ENCODE assay signal across 8 cellular contexts in the genomic region with DNA sequence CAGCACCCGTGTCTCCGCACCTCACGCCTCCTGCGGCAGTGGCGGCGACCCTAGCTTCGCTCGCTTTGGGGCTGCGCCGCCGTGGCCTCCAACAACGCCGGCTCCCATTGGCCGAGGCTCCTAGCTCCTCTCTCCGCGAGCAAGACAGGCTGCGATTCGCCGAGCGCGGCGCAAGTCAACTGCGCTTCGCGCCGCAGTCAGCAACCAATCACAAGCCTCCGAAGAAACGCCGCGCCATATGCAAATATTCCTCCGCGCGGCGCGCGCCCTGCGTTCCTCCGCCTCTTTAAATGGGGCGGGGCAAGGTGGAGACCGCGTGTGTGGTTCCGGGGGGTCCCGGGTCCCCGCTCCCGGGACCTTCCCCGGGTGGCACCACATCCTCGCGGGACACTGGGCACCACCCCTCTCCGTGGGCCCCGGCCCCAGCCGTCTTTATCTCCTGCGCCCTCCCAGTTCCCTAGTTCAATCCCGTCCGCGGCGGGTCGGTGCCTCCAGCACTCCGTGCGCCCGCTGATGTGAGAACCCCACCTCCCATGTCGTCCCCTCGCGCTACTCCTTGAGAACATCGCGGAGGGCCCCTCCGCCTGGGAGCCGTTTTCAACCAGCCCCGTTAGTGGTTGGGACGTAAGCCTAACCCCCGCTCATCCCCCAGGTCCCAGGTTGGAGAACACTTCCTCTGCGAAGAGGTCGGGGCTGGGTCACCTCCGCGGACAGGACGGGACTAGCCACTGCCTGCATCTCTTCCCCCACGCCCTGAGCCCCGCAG. TPM values are rescaled to one million over a fixed set of nuclear protein-coding genes. Genes with fewer than 3 reads are reported as not detected.
DNase-seq lines count a peak whose midpoint lies in the region; ATAC-seq and TF ChIP-seq lines count a peak whose summit lies in the region.

A gene with protein sequence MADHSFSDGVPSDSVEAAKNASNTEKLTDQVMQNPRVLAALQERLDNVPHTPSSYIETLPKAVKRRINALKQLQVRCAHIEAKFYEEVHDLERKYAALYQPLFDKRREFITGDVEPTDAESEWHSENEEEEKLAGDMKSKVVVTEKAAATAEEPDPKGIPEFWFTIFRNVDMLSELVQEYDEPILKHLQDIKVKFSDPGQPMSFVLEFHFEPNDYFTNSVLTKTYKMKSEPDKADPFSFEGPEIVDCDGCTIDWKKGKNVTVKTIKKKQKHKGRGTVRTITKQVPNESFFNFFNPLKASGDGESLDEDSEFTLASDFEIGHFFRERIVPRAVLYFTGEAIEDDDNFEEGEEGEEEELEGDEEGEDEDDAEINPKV (minus strand): TSS at position 96 of the 766 bp plus-strand sequence. CDS start 13,109 bp downstream, outside the sequence.

- H3K4me3 Mint-ChIP-seq in nephron progenitor cell, result peak within 1 kb of the TSS; percentile 98
- peak within 1 kb of the TSS; percentile 99 for H3K4me3 Mint-ChIP-seq in stimulated activated naive CD8-positive, alpha-beta T cell treated with anti-CD3 and anti-CD28 coated beads, Interleukin-15, amount 100 ng/mL, for 72 hours

- H3K4me3 ChIP-seq in H7 (ENCODE audit: insufficient read depth, low read depth, low read length) (peak within 1 kb of the TSS; percentile 86), fibroblast of the aortic adventitia (ENCODE audit: low read depth, low read length) (peak within 1 kb of the TSS; percentile 92)

- peak; percentile 87 for ATAC-seq in stimulated activated naive CD8-positive, alpha-beta T cell treated with anti-CD3 and anti-CD28 coated beads, Interleukin-15, amount 100 ng/mL, for 72 hours

- H3K27me3 ChIP-seq in H7 (ENCODE audit: control insufficient read depth, insufficient read depth, low read length), result no peaks in the 10 kb centered on the region

- H3K36me3 ChIP-seq in H7 (replicated peaks; ENCODE audit: control insufficient read depth, insufficient read depth, low read length), result no peaks in the 10 kb centered on the region

- H3K9me3 Mint-ChIP-seq in nephron progenitor cell, result no peaks in the 10 kb centered on the region
- H3K9me3 Mint-ChIP-seq in stimulated activated naive CD8-positive, alpha-beta T cell treated with anti-CD3 and anti-CD28 coated beads, Interleukin-15, amount 100 ng/mL, for 72 hours, result no peaks in the 10 kb centered on the region

- peaks cover 9% of the 10 kb centered on the region for H3K36me3 Mint-ChIP-seq in nephron progenitor cell (ENCODE audit: low read depth)

- TF ChIP-seq CTCF in fibroblast of the aortic adventitia (IDR thresholded peaks at IDR 0.05; ENCODE audit: insufficient read depth, low read length) (no peak), nephron progenitor cell (IDR thresholded peaks at IDR 0.05) (no peak)

- H3K27me3 Mint-ChIP-seq in nephron progenitor cell (ENCODE audit: low read depth, poor library complexity), result peaks cover 6% of the 10 kb centered on the region
- H3K27me3 Mint-ChIP-seq in stimulated activated naive CD8-positive, alpha-beta T cell treated with anti-CD3 and anti-CD28 coated beads, Interleukin-15, amount 100 ng/mL, for 72 hours, result no peaks in the 10 kb centered on the region

- peak; percentile 98 for DNase-seq in ELF-1 (ENCODE audit: low read depth, low spot score)
- DNase-seq in H7, result peak; percentile 100
- peak; percentile 96 for DNase-seq in M059J (ENCODE audit: low read depth)
- peak; percentile 84 to 88 for DNase-seq in SHP77 (lab: John Stamatoyannopoulos, UW)
- peak; percentile 94 for DNase-seq in activated effector memory CD4-positive, alpha-beta T cell treated with Interleukin-2 at 50 U/mL for 16 hours
- DNase-seq in fibroblast of the aortic adventitia (ENCODE audit: low read depth), result peak; percentile 95
- peak; percentile 98 for DNase-seq in nephron progenitor cell
- DNase-seq in stimulated activated naive CD8-positive, alpha-beta T cell treated with anti-CD3 and anti-CD28 coated beads, Interleukin-15, amount 100 ng/mL, for 72 hours, result peak; percentile 95 to 96

- H3K4me1 Mint-ChIP-seq in nephron progenitor cell, result peaks cover 56% of the 10 kb centered on the region
- peaks cover 25% of the 10 kb centered on the region for H3K4me1 Mint-ChIP-seq in stimulated activated naive CD8-positive, alpha-beta T cell treated with anti-CD3 and anti-CD28 coated beads, Interleukin-15, amount 100 ng/mL, for 72 hours

- peak within 1 kb of the TSS; percentile 99 for H3K27ac Mint-ChIP-seq in nephron progenitor cell
- H3K27ac Mint-ChIP-seq in stimulated activated naive CD8-positive, alpha-beta T cell treated with anti-CD3 and anti-CD28 coated beads, Interleukin-15, amount 100 ng/mL, for 72 hours, result peak within 1 kb of the TSS; percentile 100

RNA-seq across cellular contexts. Expression of the gene that starts here (rescaled TPM):
- 140 and 142 TPM in 2 replicates for total RNA-seq in H7 (2014; rRNA removed; shearing (Covaris generic))
- total RNA-seq in M059J (2014; rRNA removed; shearing (Covaris generic)), result 91.7 and 120 TPM in 2 replicates
- 99.6 and 111 TPM in 2 replicates for total RNA-seq in fibroblast of the aortic adventitia (ENCODE audit: low replicate concordance)

Comparison
In these comparisons a context has a peak if more than half of its experiments do, and no peak if none do; other contexts are left out.
1. Peak in every context shown above with its lines: DNase-seq, ATAC-seq and H3K4me3 ChIP-seq.